24 cellular contexts compared by ENCODE assay signal in genomic region chr10:124376411-124376810, GRCh38.
"Had no signal": no experiment of that assay in that cellular context is flagged by ENCODE, and none has a peak within 500 bp of the region (broad histone marks: within the 10 kb centered on the region; RNA-seq: fewer than 3 reads in every experiment).

No MANE protein-coding gene starts in this region.

- H3K4me3 ChIP-seq: K562, SJCRH30 had no signal

- H3K4me1 ChIP-seq: SJCRH30 had no signal

- H3K27ac ChIP-seq: KMS-11, RWPE1, SJCRH30 had no signal

- H3K27me3 ChIP-seq: SJCRH30 had no signal

- H3K36me3 ChIP-seq: SJCRH30 had no signal

- DNase-seq: Kasumi-1, MM.1S, NCI-H1092 treated with DMSO at 0.1 percent for 48 hours, NCI-H1436, NCI-H187, NCI-H2029, NCI-H2081 treated with DMSO at 0.1 percent for 48 hours, NCI-H2171, NCI-H226, NCI-H446, NCI-H510A, NCI-H524 treated with DMSO at 0.1 percent for 48 hours, NCI-H69, NCI-H774, PC-3, SHP77 treated with DMSO at 0.1 percent for 48 hours, SJCRH30 had no signal

- H3K4me2 ChIP-seq: KMS-11 had no signal

- ATAC-seq: HepG2, K562, Panc1, PC-3, Right ventricle myocardium inferior, SK-N-SH treated with all-trans-retinoic acid at 6 μM for 48 hours had no signal

- H3K9me3 ChIP-seq: SJCRH30 had no signal
